ENCODE assay signal across 17 cellular contexts in genomic region chr12:23025372-23026021, GRCh38.
"Had no signal": no experiment of that assay in that cellular context is flagged by ENCODE, and none has a peak within 500 bp of the region (broad histone marks: within the 10 kb centered on the region; RNA-seq: fewer than 3 reads in every experiment).

No MANE protein-coding gene starts in this region.

- ATAC-seq: activated CD4-positive, CD25-positive, alpha-beta regulatory T cell treated with anti-CD3 and anti-CD28 coated beads, Interleukin-2, amount 50 U/mL, for 24 hours; activated naive CD8-positive, alpha-beta T cell treated with anti-CD3 and anti-CD28 coated beads, Interleukin-2, amount 50 U/mL, for 24 hours; activated T-cell treated with anti-CD3 and anti-CD28 coated beads, Interleukin-2, amount 50 U/mL, for 4 hours; stimulated activated memory B cell treated with anti-CD40 and anti-IgM and Interleukin-4, amounts not matched to agents 10 μg/mL and 1 μg/mL and 100 μg/mL, for 72 hours had no signal

- H3K4me1 ChIP-seq: spleen, testis, upper lobe of left lung had no signal

- H3K9me3 ChIP-seq: spleen, testis, upper lobe of left lung had no signal

- H3K27ac ChIP-seq: spleen, testis, upper lobe of left lung had no signal

- H3K36me3 ChIP-seq: spleen, upper lobe of left lung had no signal

- DNase-seq: activated CD4-positive, alpha-beta T cell treated with anti-CD3 and anti-CD28 coated beads, Interleukin-2, amount 50 U/mL, for 1 hour; activated CD8-positive, alpha-beta memory T cell treated with anti-CD3 and anti-CD28 coated beads, Interleukin-2, amount 50 U/mL, for 4 hours; activated naive CD4-positive, alpha-beta T cell treated with anti-CD3 and anti-CD28 coated beads, Interleukin-2, amount 10 ng/mL, durations not matched to agents 7 days and 5 days; activated naive CD8-positive, alpha-beta T cell treated with anti-CD3 and anti-CD28 coated beads, Interleukin-2, amount 50 U/mL, for 24 hours; activated T-cell treated with anti-CD3 and anti-CD28 coated beads, Interleukin-2, amount 50 U/mL, for 4 hours; anterior cingulate cortex; caudate nucleus; midbrain; nephron progenitor cell; nucleus accumbens; spleen; stimulated activated CD4-positive, alpha-beta T cell treated with anti-CD3 and anti-CD28 coated beads, Interleukin-4, amount 100 ng/mL, for 4 hours; T1000; testis; upper lobe of left lung had no signal

- H3K4me3 ChIP-seq: spleen, testis, upper lobe of left lung had no signal

- H3K27me3 ChIP-seq: spleen, testis, upper lobe of left lung had no signal
